1 cellular context compared by ENCODE assay signal in the genomic region with DNA sequence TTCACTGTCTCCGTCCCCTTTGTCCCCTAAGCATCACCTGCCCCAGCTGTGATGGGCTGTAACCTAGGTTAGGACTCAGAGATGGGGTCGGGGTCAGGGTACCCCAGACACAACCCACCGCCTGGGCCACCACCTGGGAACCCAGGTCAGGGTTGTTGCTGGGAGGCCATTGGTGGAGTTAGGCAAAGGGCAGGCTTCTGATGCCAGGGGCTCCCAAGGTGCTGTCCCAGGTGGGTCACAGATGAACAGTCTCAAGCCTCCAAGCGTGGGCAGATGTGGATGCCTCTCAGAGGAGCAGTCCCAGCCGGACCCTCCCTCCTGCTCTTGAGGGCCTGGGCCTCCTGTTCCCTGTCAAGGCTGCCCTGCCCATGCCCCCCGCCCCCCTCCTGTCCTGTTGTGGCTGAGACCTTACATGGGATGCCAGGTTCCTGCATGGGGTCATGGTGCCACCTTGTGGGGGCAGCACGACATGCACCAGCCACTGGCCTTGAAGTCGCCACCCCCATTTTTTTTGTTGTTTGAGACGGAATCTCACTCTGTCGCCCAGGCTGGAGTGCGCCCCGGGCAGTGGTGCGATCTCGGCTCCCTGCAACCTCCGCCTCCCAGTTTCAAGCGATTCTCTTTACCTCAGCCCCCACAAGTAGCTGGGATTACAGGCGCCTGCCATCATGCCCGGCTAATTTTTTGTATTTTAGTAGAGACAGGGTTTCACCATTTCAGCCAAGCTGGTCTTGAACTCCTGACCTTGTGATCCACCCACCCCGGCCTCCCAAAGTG.
TF ChIP-seq lines count a peak whose summit lies in the region.

No MANE protein-coding gene starts in this region.

TF ChIP-seq in HepG2, 621 proteins besides CTCF, POLR2A, EP300 and RAD21 (continued from another document):
- TF ChIP-seq, protein P1, sequence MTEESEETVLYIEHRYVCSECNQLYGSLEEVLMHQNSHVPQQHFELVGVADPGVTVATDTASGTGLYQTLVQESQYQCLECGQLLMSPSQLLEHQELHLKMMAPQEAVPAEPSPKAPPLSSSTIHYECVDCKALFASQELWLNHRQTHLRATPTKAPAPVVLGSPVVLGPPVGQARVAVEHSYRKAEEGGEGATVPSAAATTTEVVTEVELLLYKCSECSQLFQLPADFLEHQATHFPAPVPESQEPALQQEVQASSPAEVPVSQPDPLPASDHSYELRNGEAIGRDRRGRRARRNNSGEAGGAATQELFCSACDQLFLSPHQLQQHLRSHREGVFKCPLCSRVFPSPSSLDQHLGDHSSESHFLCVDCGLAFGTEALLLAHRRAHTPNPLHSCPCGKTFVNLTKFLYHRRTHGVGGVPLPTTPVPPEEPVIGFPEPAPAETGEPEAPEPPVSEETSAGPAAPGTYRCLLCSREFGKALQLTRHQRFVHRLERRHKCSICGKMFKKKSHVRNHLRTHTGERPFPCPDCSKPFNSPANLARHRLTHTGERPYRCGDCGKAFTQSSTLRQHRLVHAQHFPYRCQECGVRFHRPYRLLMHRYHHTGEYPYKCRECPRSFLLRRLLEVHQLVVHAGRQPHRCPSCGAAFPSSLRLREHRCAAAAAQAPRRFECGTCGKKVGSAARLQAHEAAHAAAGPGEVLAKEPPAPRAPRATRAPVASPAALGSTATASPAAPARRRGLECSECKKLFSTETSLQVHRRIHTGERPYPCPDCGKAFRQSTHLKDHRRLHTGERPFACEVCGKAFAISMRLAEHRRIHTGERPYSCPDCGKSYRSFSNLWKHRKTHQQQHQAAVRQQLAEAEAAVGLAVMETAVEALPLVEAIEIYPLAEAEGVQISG (CRISPR knock-in tag; IDR thresholded peaks at IDR 0.05) = 0 out of 2 replicates have a peak, but pooled peaks have one; percentile 24
- no peak for TF ChIP-seq MXI1 (IDR thresholded peaks at IDR 0.05; ENCODE audit: borderline replicate concordance, low read depth, low read length)
- no peak for TF ChIP-seq SRY (CRISPR knock-in tag; IDR thresholded peaks at IDR 0.05)
- TF ChIP-seq, protein P2, sequence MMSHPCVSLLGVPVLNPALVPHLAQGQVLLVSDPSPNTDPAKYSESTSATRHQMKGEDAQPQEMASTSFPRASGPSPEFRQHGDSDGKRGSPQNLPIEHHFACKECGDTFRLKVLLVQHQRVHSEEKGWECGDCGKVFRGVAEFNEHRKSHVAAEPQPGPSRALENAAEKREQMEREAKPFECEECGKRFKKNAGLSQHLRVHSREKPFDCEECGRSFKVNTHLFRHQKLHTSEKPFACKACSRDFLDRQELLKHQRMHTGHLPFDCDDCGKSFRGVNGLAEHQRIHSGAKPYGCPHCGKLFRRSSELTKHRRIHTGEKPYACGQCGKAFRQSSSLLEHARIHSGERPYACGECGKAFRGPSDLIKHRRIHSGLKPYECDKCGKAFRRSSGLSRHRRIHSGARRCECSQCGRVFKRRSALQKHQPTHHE (CRISPR knock-in tag; IDR thresholded peaks at IDR 0.05; ENCODE audit: borderline replicate concordance) = no peak
- TF ChIP-seq, protein P3, sequence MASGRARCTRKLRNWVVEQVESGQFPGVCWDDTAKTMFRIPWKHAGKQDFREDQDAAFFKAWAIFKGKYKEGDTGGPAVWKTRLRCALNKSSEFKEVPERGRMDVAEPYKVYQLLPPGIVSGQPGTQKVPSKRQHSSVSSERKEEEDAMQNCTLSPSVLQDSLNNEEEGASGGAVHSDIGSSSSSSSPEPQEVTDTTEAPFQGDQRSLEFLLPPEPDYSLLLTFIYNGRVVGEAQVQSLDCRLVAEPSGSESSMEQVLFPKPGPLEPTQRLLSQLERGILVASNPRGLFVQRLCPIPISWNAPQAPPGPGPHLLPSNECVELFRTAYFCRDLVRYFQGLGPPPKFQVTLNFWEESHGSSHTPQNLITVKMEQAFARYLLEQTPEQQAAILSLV (CRISPR knock-in tag; IDR thresholded peaks at IDR 0.05; ENCODE audit: borderline replicate concordance) = no peak; the same call in 1 of the 2 replicates
- TF ChIP-seq ZNF703 (CRISPR knock-in tag; IDR thresholded peaks at IDR 0.05; ENCODE audit: borderline replicate concordance) = no peak
- no peak for TF ChIP-seq ZNF720 (CRISPR knock-in tag; IDR thresholded peaks at IDR 0.05)
- peak; percentile 74 for TF ChIP-seq STAG1 (CRISPR knock-in tag; IDR thresholded peaks at IDR 0.05)
- no peak for TF ChIP-seq HCFC1 (IDR thresholded peaks at IDR 0.05; ENCODE audit: low read depth, low read length)
- no peak for TF ChIP-seq HMG20B (CRISPR knock-in tag; conservative IDR thresholded peaks at IDR 0.05)
- no peak for TF ChIP-seq JARID2 (CRISPR knock-in tag; IDR thresholded peaks at IDR 0.05; ENCODE audit: insufficient replicate concordance)
- TF ChIP-seq, protein P4, sequence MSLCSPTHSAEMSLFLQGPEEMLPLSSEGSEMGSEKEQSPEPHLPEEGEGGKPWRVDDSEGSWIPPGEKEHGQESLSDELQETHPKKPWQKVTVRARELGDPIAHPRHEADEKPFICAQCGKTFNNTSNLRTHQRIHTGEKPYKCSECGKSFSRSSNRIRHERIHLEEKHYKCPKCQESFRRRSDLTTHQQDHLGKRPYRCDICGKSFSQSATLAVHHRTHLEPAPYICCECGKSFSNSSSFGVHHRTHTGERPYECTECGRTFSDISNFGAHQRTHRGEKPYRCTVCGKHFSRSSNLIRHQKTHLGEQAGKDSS (CRISPR knock-in tag; IDR thresholded peaks at IDR 0.05; ENCODE audit: borderline replicate concordance, low read depth) = no peak
- TF ChIP-seq ZBTB3 (CRISPR knock-in tag; IDR thresholded peaks at IDR 0.05; ENCODE audit: borderline replicate concordance, low read depth) = no peak
